In the genomic region with DNA sequence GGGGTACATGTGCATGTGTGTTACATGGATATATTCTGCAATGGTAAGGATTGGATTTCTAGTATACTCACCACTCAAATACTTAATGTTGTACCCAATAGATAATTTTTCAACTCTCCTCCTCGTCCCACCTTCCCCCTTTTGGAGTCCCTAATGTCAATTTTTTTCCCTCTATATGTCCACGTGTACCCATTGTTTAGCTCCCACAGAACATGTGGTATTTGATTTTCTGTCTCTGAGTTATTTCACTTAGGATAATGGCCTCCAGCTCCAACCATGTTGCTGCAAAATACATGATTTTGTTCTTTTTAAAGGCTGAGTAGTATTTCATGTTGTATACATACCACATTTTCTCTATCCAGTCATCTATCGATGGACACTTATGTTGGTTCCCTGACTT, we compare ENCODE assay signal across 34 cellular contexts.
"Had no signal": no experiment of that assay in that cellular context is flagged by ENCODE, and none has a peak within 500 bp of the region (broad histone marks: within the 10 kb centered on the region; RNA-seq: fewer than 3 reads in every experiment).

No MANE protein-coding gene starts in this region.

- ATAC-seq: activated naive CD4-positive, alpha-beta T cell treated with anti-CD3 and anti-CD28 coated beads, Interleukin-2, amount 50 U/mL, for 72 hours; activated naive CD8-positive, alpha-beta T cell treated with anti-CD3 and anti-CD28 coated beads, Interleukin-2, amount 50 U/mL, for 24 hours; activated T-cell treated with anti-CD3 and anti-CD28 coated beads, Interleukin-2, amount 50 U/mL, for 4 hours; activated T-cell treated with anti-CD3 and anti-CD28 coated beads, Interleukin-2, amount 50 U/mL, for 72 hours; activated T-helper 17 cell treated with anti-CD3 and anti-CD28 coated beads, Interleukin-2, amount 50 U/mL, for 72 hours; body of pancreas had no signal

- H3K4me1 ChIP-seq: adrenal gland, body of pancreas, breast epithelium had no signal

- FAIRE-seq: astrocyte, bronchial epithelial cell had no signal

- H3K4me3 ChIP-seq: adrenal gland, ascending aorta, body of pancreas, breast epithelium, cardiac muscle cell had no signal

- DNase-seq: activated effector memory CD4-positive, alpha-beta T cell treated with anti-CD3 and anti-CD28 coated beads, Interleukin-2, amount 50 U/mL, for 16 hours; activated effector memory CD4-positive, alpha-beta T cell treated with Interleukin-2 at 50 U/mL for 16 hours; activated gamma-delta T cell; activated gamma-delta T cell treated with Interleukin-2 at 50 U/mL for 16 hours; activated naive CD4-positive, alpha-beta T cell; activated naive CD4-positive, alpha-beta T cell treated with anti-CD3 and anti-CD28 coated beads for 36 hours; activated naive CD4-positive, alpha-beta T cell treated with anti-CD3 and anti-CD28 coated beads, Interleukin-2, amount 10 ng/mL, durations not matched to agents 7 days and 5 days; activated naive CD4-positive, alpha-beta T cell treated with anti-CD3 and anti-CD28 coated beads, Interleukin-2, amount 50 U/mL, for 16 hours; activated naive CD4-positive, alpha-beta T cell treated with Interleukin-2 at 50 U/mL for 16 hours; activated naive CD8-positive, alpha-beta T cell treated with anti-CD3 and anti-CD28 coated beads for 36 hours; activated naive CD8-positive, alpha-beta T cell treated with anti-CD3 and anti-CD28 coated beads, Interleukin-2, amount 10 ng/mL, durations not matched to agents 7 days and 5 days; activated naive CD8-positive, alpha-beta T cell treated with anti-CD3 and anti-CD28 coated beads, Interleukin-2, amount 50 U/mL, for 24 hours; activated T-cell treated with anti-CD3 and anti-CD28 coated beads, Interleukin-2, amount 50 U/mL, for 1 hour; activated T-cell treated with anti-CD3 and anti-CD28 coated beads, Interleukin-2, amount 50 U/mL, for 24 hours; activated T-cell treated with anti-CD3 and anti-CD28 coated beads, Interleukin-2, amount 50 U/mL, for 4 hours; activated T-cell treated with anti-CD3 and anti-CD28 coated beads, Interleukin-2, amount 50 U/mL, for 48 hours; activated T-cell treated with anti-CD3 and anti-CD28 coated beads, Interleukin-2, amount 50 U/mL, for 72 hours; adrenal gland; amniotic stem cell; amygdala; anterior cingulate cortex; aorta; body of pancreas; brain microvascular endothelial cell; caudate nucleus; central memory CD4-positive, alpha-beta T cell; cerebellar nuclear complex had no signal

- H3K27me3 ChIP-seq: adrenal gland, ascending aorta, body of pancreas, brain microvascular endothelial cell, breast epithelium, cardiac muscle cell had no signal

- H3K36me3 ChIP-seq: adrenal gland, ascending aorta, brain microvascular endothelial cell, breast epithelium, cardiac muscle cell had no signal

- H3K27ac ChIP-seq: adrenal gland, ascending aorta, body of pancreas, brain microvascular endothelial cell, breast epithelium, cardiac muscle cell had no signal

- H3K9me3 ChIP-seq: adrenal gland, ascending aorta, body of pancreas had no signal
